In the genomic region with DNA sequence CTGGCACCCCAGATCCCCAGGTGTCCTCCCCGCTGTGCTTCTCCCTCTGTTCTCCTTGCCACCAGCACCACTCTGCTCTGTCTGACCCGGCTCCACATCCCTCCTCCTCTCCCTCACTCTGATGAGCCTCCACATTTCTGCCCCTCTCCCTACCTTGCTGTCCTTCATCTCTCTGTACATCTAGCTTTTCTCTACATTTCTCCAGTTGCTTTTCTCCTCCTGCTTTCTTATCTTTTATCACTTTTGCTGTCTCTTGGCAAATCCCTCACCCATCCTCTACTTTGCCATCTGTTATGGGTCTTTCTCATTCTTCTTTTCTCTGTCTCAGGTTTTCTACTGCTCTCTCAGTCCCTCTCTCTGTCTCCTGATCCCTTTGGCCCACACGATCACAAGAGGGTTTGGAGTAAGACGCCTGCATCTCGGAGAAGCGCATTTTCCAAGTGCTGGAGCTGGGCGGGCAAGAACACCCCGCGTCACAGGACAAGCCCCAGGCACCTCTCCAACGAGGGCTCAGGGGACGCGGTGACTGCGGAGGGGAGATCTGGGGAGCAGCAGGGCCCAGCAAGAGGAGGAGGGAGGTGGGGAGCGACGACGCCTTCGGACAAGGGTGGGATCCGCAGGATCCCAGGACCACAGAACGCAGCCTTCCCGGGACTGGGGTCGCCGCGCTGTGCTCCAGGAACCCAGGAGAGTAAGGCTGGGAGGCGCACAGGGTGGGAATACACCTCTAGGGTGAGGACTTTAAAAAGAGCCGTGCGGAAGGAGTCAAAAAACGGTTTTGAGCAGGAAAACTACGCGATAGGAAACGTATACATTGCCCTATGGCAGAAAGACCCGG, we compare ENCODE assay signal across 8 cellular contexts. TPM values are rescaled to one million over a fixed set of nuclear protein-coding genes. Genes with fewer than 3 reads are reported as not detected.
DNase-seq lines count a peak whose midpoint lies in the region; ATAC-seq and TF ChIP-seq lines count a peak whose summit lies in the region.
"Not testable (repeated sequence)": the region's sequence is repeated elsewhere in the genome, so short reads cannot be mapped to it uniquely, and the experiment has no call there.

No MANE protein-coding gene starts in this region.

- peaks cover 36% of the 10 kb centered on the region for H3K9me3 ChIP-seq in PC-9 (ENCODE audit: insufficient read depth, low read depth)
- not testable (repeated sequence) for H3K9me3 ChIP-seq in esophagus (ENCODE audit: control insufficient read depth in 2 of 2, insufficient read depth in 1 of 2, low read depth in 1 of 2, low read length in 1 of 2); right lobe of liver

- not testable (repeated sequence) for DNase-seq in AG09309 (ENCODE audit: low read depth); right lobe of liver; sciatic nerve (ENCODE audit: low spot score)
- DNase-seq in PC-9, result peak in 1 of 2 experiments; percentile 6
- peak; percentile 5 for DNase-seq in activated naive CD4-positive, alpha-beta T cell treated with anti-CD3 and anti-CD28 coated beads for 36 hours

- H3K9me3 Mint-ChIP-seq in activated naive CD4-positive, alpha-beta T cell treated with anti-CD3 and anti-CD28 coated beads for 36 hours, result not testable (repeated sequence)

- intact Hi-C loops in PC-9 (cut with micrococcal nuclease; ENCODE audit: unreplicated experiment), result loop anchor here (2.0 to 5.0 kb wide), 2 partner anchors 41 to 86 kb away; a partner anchor contains a TSS
- intact Hi-C loops in activated naive CD4-positive, alpha-beta T cell treated with anti-CD3 and anti-CD28 coated beads for 36 hours (cut with micrococcal nuclease); right lobe of liver (cut with DNase I); sciatic nerve (cut with DNase I): not testable (repeated sequence)

- H3K4me3 ChIP-seq in AG09309 (ENCODE audit: control insufficient read depth, low read depth, low read length) (peak overlapping the region; percentile 65), PC-9 (peak overlapping the region; percentile 94), esophagus (ENCODE audit: low read depth in 1 of 2, low read length in 2 of 2) (peak overlapping the region; percentile 58 to 71), right lobe of liver (peak overlapping the region; percentile 48 to 66 (median 54))

- H2AFZ ChIP-seq in PC-9, result peak overlapping the region; percentile 86

- H3K4me3 Mint-ChIP-seq in activated naive CD4-positive, alpha-beta T cell treated with anti-CD3 and anti-CD28 coated beads for 36 hours, result peak overlapping the region; percentile 91

- not testable (repeated sequence) for H3K9me2 ChIP-seq in PC-9 (ENCODE audit: insufficient read depth)

- POLR2A ChIA-PET in PC-9 (lab: Charles Lee; ENCODE audit: unreplicated experiment), result not testable (repeated sequence)

- not testable (repeated sequence) for H3K27me3 Mint-ChIP-seq in activated naive CD4-positive, alpha-beta T cell treated with anti-CD3 and anti-CD28 coated beads for 36 hours (ENCODE audit: low read depth)

- H3K36me3 ChIP-seq in PC-9 (ENCODE audit: low read depth), result peaks cover 32% of the 10 kb centered on the region
- peaks cover 2 to 10% of the 10 kb centered on the region in 2 donors for H3K36me3 ChIP-seq in esophagus (ENCODE audit: control insufficient read depth in 2 of 2, insufficient read depth in 2 of 2, low read length in 1 of 2)
- not testable (repeated sequence) for H3K36me3 ChIP-seq in right lobe of liver

- WGBS in esophagus, 2 donors, result 1 to 3% methylated on average over 24 to 25 of the region's 31 CpGs
- WGBS in right lobe of liver (ENCODE audit: insufficient coverage, low coverage, low lambda C conversion rate, missing lambda C conversion rate), result 2% methylated on average over 20 of the region's 31 CpGs

- not testable (repeated sequence) for H3K27me3 ChIP-seq in PC-9 (ENCODE audit: insufficient read depth, low read depth); esophagus (ENCODE audit: control insufficient read depth in 1 of 2, insufficient read depth in 2 of 2, low read length in 2 of 2); right lobe of liver

- not testable (repeated sequence) for H3K79me2 ChIP-seq in PC-9 (ENCODE audit: low read depth)

- not testable (repeated sequence) for H3K4me1 ChIP-seq in PC-9 (replicated peaks; ENCODE audit: insufficient read depth); esophagus (ENCODE audit: control insufficient read depth in 2 of 2, insufficient read depth in 2 of 2, low read length in 1 of 2); right lobe of liver

- TF ChIP-seq CTCF in AG09309 (IDR thresholded peaks at IDR 0.05; ENCODE audit: control insufficient read depth, insufficient read depth, low read depth, low read length, missing control alignments); PC-9 (conservative IDR thresholded peaks at IDR 0.05); right lobe of liver (IDR thresholded peaks at IDR 0.05): not testable (repeated sequence)

- H3K27ac Mint-ChIP-seq in activated naive CD4-positive, alpha-beta T cell treated with anti-CD3 and anti-CD28 coated beads for 36 hours, result peak overlapping the region; percentile 79

- H3F3A ChIP-seq in PC-9 (ENCODE audit: insufficient read depth, low read depth), result not testable (repeated sequence)

- H4K20me1 ChIP-seq in PC-9 (ENCODE audit: insufficient read depth), result not testable (repeated sequence)

- peak overlapping the region; percentile 96 for H3K4me2 ChIP-seq in PC-9

- TSS peak; percentile 78 for BruUV-seq in PC-9 (replicated peaks; lab: Mats Ljungman, UMichigan)

- ATAC-seq in GM18861 (IDR thresholded peaks at IDR 0.05; ENCODE audit: unreplicated experiment) (peak; percentile 8), HG03135 (IDR thresholded peaks at IDR 0.05; ENCODE audit: unreplicated experiment) (peak; percentile 7), right lobe of liver (peak in 3 of 4 donors; percentile 22 to 36 (median 32)), sciatic nerve (peak; percentile 48)

- peak overlapping the region; percentile 44 for H3K27ac ChIP-seq in PC-9
- peak overlapping the region; percentile 41 to 56 for H3K27ac ChIP-seq in esophagus (ENCODE audit: low read depth in 2 of 2, low read length in 1 of 2)
- H3K27ac ChIP-seq in right lobe of liver, result not testable (repeated sequence)

- CTCF ChIA-PET in PC-9 (lab: Charles Lee); activated naive CD4-positive, alpha-beta T cell treated with anti-CD3 and anti-CD28 coated beads for 36 hours (lab: Charles Lee): not testable (repeated sequence)

- H3K4me1 Mint-ChIP-seq in activated naive CD4-positive, alpha-beta T cell treated with anti-CD3 and anti-CD28 coated beads for 36 hours (ENCODE audit: low read depth), result peaks cover 18% of the 10 kb centered on the region

- peaks cover 41% of the 10 kb centered on the region for H3K36me3 Mint-ChIP-seq in activated naive CD4-positive, alpha-beta T cell treated with anti-CD3 and anti-CD28 coated beads for 36 hours (ENCODE audit: low read depth)

- TF ChIP-seq POLR2A in right lobe of liver (IDR thresholded peaks at IDR 0.05), result not testable (repeated sequence)

RNA-seq across cellular contexts. Expression of a gene that starts 0.7 kb away (rescaled TPM):
- 19.5 and 29.0 TPM in 2 replicates for total RNA-seq in PC-9 (2021)
- 1 to 10 TPM; 7.4 to 8.0 TPM for total RNA-seq in activated naive CD4-positive, alpha-beta T cell treated with anti-CD3 and anti-CD28 coated beads for 36 hours
- polyA plus RNA-seq in esophagus, result 1 to 10 TPM; 4.5 to 5.2 TPM
- 1 to 10 TPM; 1.6 to 4.2 (median 2.9) TPM for total RNA-seq in right lobe of liver
- total RNA-seq in sciatic nerve, result 12.8 TPM

RNA-seq across cellular contexts. Expression of a gene that starts 35.3 kb away (rescaled TPM):
- total RNA-seq in PC-9 (2021) (18.3 and 29.5 TPM in 2 replicates), right lobe of liver (1 to 10 TPM in 5 of 6 experiments, under 1 TPM in 1; 0.92 to 4.2 (median 2.9) TPM), sciatic nerve (18.1 TPM)
- 1 to 10 TPM; 7.1 to 8.9 TPM for total RNA-seq in activated naive CD4-positive, alpha-beta T cell treated with anti-CD3 and anti-CD28 coated beads for 36 hours
- polyA plus RNA-seq in esophagus, result 1 to 10 TPM; 2.3 to 2.6 TPM

RNA-seq across cellular contexts. Expression of a gene that starts 40.7 kb away (rescaled TPM):
- total RNA-seq in PC-9 (2021) (18.5 and 24.9 TPM in 2 replicates), right lobe of liver (1 to 10 TPM in 3 of 6 experiments, under 1 TPM in 2, not detected in 1; 0.68 to 5.0 (median 1.1) TPM), sciatic nerve (12.1 TPM)
- total RNA-seq in activated naive CD4-positive, alpha-beta T cell treated with anti-CD3 and anti-CD28 coated beads for 36 hours, result 1 to 10 TPM; 4.2 to 4.6 TPM
- polyA plus RNA-seq in esophagus, result 1 to 10 TPM; 1.6 to 2.5 TPM
